In the genomic region with DNA sequence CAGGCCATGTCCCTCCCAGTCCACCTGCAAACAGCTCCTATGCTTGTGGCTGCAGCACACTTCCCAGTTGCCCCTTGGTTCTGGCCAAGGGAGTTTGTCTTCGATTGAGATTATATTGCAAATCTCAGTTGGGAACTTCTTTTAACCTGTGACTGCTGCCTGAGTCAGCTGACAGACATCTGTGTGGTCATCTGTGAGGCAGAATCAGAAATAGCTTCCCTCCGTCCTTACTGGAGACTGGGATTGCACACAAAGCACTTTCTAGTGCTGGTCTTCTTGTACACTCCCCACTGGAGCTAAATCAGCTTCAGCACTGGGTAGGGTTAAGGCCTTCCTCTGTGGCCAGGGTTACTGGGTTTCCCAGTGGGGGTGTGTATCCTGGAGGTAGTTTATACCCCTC, we compare ENCODE assay signal across 1 cellular context.
TF ChIP-seq lines count a peak whose summit lies in the region.

No MANE protein-coding gene starts in this region.

TF ChIP-seq in H1, 55 proteins besides CTCF, POLR2A, EP300 and RAD21 (continued from another document):
- TF ChIP-seq TCF12 (IDR thresholded peaks at IDR 0.05; ENCODE audit: low read depth, low read length), result no peak
- TF ChIP-seq HDAC2 (IDR thresholded peaks at IDR 0.05; ENCODE audit: borderline replicate concordance in 1 of 2, low read depth in 2 of 2, low read length in 2 of 2), result no peak
